In genomic region chr21:38448619-38449186, GRCh38 we compare ENCODE assay signal across 15 cellular contexts. TPM values are rescaled to one million over a fixed set of nuclear protein-coding genes. Genes with fewer than 3 reads are reported as not detected.
DNase-seq lines count a peak whose midpoint lies in the region; TF ChIP-seq lines count a peak whose summit lies in the region.
"Had no signal": no experiment of that assay in that cellular context is flagged by ENCODE, and none has a peak within 500 bp of the region (broad histone marks: within the 10 kb centered on the region; RNA-seq: fewer than 3 reads in every experiment).

No MANE protein-coding gene starts in this region.

- H3K4me1 ChIP-seq in H9 (ENCODE audit: insufficient read depth, low read length): no peaks in the 10 kb centered on the region
- no peaks in the 10 kb centered on the region for H3K4me1 ChIP-seq in iPS DF 6.9 (ENCODE audit: control insufficient read depth, insufficient read depth, low read length)
- no peaks in the 10 kb centered on the region for H3K4me1 ChIP-seq in HAP-1
- H3K4me1 ChIP-seq: right lobe of liver had no signal

- no peak overlapping the region for H4K91ac ChIP-seq in H9 (ENCODE audit: insufficient read length, low read depth, low read length)

- H3K4ac ChIP-seq in H9 (ENCODE audit: low read depth, low read length): no peak overlapping the region

- H3K9me3 ChIP-seq in H9 (ENCODE audit: control insufficient read depth, low read depth, low read length): no peaks in the 10 kb centered on the region
- H3K9me3 ChIP-seq in iPS DF 6.9 (ENCODE audit: control insufficient read depth, insufficient read depth, low read length): no peaks in the 10 kb centered on the region
- no peaks in the 10 kb centered on the region for H3K9me3 ChIP-seq in HAP-1
- H3K9me3 ChIP-seq: MG63, right lobe of liver had no signal

- no peaks in the 10 kb centered on the region for H3K79me1 ChIP-seq in H9 (ENCODE audit: insufficient read depth, low read depth, low read length, poor library complexity, severe bottlenecking)

- H3K27ac ChIP-seq in H9 (ENCODE audit: insufficient read length, low read depth, low read length) (no peak overlapping the region), VCaP (peak overlapping the region; percentile 10; the same call in 1 of the 2 replicates), iPS DF 6.9 (ENCODE audit: low read length) (no peak overlapping the region)
- H3K27ac ChIP-seq: right lobe of liver had no signal

- no CpG with 5 or more reads among the region's 5 CpGs for WGBS in H9 (ENCODE audit: extremely low coverage, insufficient read length, low lambda C conversion rate)
- no CpG with 5 or more reads among the region's 5 CpGs for WGBS in iPS DF 6.9 (ENCODE audit: insufficient coverage, insufficient read length)

- H3K36me3 ChIP-seq in iPS DF 6.9 (ENCODE audit: control insufficient read depth, insufficient read depth, low read length) (no peaks in the 10 kb centered on the region), HAP-1 (replicated peaks) (no peaks in the 10 kb centered on the region)
- H3K36me3 ChIP-seq: MG63, right lobe of liver had no signal

- H3K56ac ChIP-seq in H9 (ENCODE audit: insufficient read length, low read depth, low read length): no peak overlapping the region

- H2BK15ac ChIP-seq in H9 (ENCODE audit: low read depth, low read length): no peak overlapping the region

- no peak overlapping the region for H2BK5ac ChIP-seq in H9 (ENCODE audit: insufficient read length, low read length)

- H3K4me3 ChIP-seq in iPS DF 6.9 (ENCODE audit: low read length): no peak overlapping the region
- no peak overlapping the region for H3K4me3 ChIP-seq in HAP-1
- H3K4me3 ChIP-seq: MG63, right lobe of liver had no signal

- peaks cover 11 to 14% of the 10 kb centered on the region in 2 experiments for H3K4me1 Mint-ChIP-seq in H9
- H3K4me1 Mint-ChIP-seq: activated naive CD8-positive, alpha-beta T cell treated with anti-CD3 and anti-CD28 coated beads, Interleukin-2, amount 10 ng/mL, durations not matched to agents 7 days and 5 days; stimulated activated naive B cell treated with anti-CD40 and anti-IgM and Interleukin-4, amounts not matched to agents 10 μg/mL and 1 μg/mL and 100 μg/mL, for 72 hours had no signal

- 0 out of 5 replicates have a peak overlapping the region, but pooled peaks of 1 of the 2 experiments have one; percentile 36 for H3K4me3 Mint-ChIP-seq in H9
- H3K4me3 Mint-ChIP-seq: activated naive CD8-positive, alpha-beta T cell treated with anti-CD3 and anti-CD28 coated beads, Interleukin-2, amount 10 ng/mL, durations not matched to agents 7 days and 5 days; stimulated activated naive B cell treated with anti-CD40 and anti-IgM and Interleukin-4, amounts not matched to agents 10 μg/mL and 1 μg/mL and 100 μg/mL, for 72 hours had no signal

- 0 out of 7 replicates have a peak overlapping the region, but pooled peaks of 1 of the 3 experiments have one; percentile 69 for H3K27ac Mint-ChIP-seq in H9
- H3K27ac Mint-ChIP-seq: activated naive CD8-positive, alpha-beta T cell treated with anti-CD3 and anti-CD28 coated beads, Interleukin-2, amount 10 ng/mL, durations not matched to agents 7 days and 5 days; stimulated activated naive B cell treated with anti-CD40 and anti-IgM and Interleukin-4, amounts not matched to agents 10 μg/mL and 1 μg/mL and 100 μg/mL, for 72 hours had no signal

- no peak overlapping the region for H3T11ph ChIP-seq in H9 (ENCODE audit: low read length)

- no peaks in the 10 kb centered on the region for H4K20me1 ChIP-seq in H9 (ENCODE audit: control insufficient read depth, insufficient read depth, insufficient read length)

- H3K9me3 Mint-ChIP-seq in H9: no peaks in the 10 kb centered on the region; a peak in 2 of 5 replicates
- H3K9me3 Mint-ChIP-seq: activated naive CD8-positive, alpha-beta T cell treated with anti-CD3 and anti-CD28 coated beads, Interleukin-2, amount 10 ng/mL, durations not matched to agents 7 days and 5 days; stimulated activated naive B cell treated with anti-CD40 and anti-IgM and Interleukin-4, amounts not matched to agents 10 μg/mL and 1 μg/mL and 100 μg/mL, for 72 hours had no signal

- no peak overlapping the region for H3K18ac ChIP-seq in H9 (ENCODE audit: insufficient read length, low read depth, low read length)

- H3K27me3 Mint-ChIP-seq in H9 (ENCODE audit: low read depth): peaks cover 98% of the 10 kb centered on the region
- H3K27me3 Mint-ChIP-seq: stimulated activated naive B cell treated with anti-CD40 and anti-IgM and Interleukin-4, amounts not matched to agents 10 μg/mL and 1 μg/mL and 100 μg/mL, for 72 hours had no signal

- H3K23me2 ChIP-seq in H9 (ENCODE audit: insufficient read length, low read depth, low read length, poor library complexity, severe bottlenecking): no peaks in the 10 kb centered on the region

- H3K79me2 ChIP-seq in H9 (ENCODE audit: insufficient read depth, low read length): no peaks in the 10 kb centered on the region

- no peak overlapping the region for H3K14ac ChIP-seq in H9 (ENCODE audit: insufficient read depth, low read length)

- in situ Hi-C loops in HAP-1 (cut with MboI; ENCODE audit: low sequenced_read_pairs): no loop called here

- no peak overlapping the region for H3K23ac ChIP-seq in H9 (ENCODE audit: insufficient read length, low read depth, low read length)

- no peak overlapping the region for H2BK20ac ChIP-seq in H9 (ENCODE audit: low read depth, low read length, poor library complexity, severe bottlenecking)

- no peak for TF ChIP-seq CTCF in H9 (conservative IDR thresholded peaks at IDR 0.05)
- TF ChIP-seq CTCF in VCaP (conservative IDR thresholded peaks at IDR 0.05): no peak

- H3K4me2 ChIP-seq in H9 (ENCODE audit: insufficient read depth, insufficient read length, low read length): no peak overlapping the region

- no peak overlapping the region for H2BK120ac ChIP-seq in H9 (ENCODE audit: low read depth, low read length, poor library complexity, severe bottlenecking)

- no peak overlapping the region for H2AK5ac ChIP-seq in H9 (ENCODE audit: insufficient read length, low read length)

- H2BK12ac ChIP-seq in H9 (ENCODE audit: insufficient read length, low read depth, low read length): no peak overlapping the region

- H2AFZ ChIP-seq in H9 (ENCODE audit: low read length): no peak overlapping the region

- peak; percentile 22 for DNase-seq in AG08395 (ENCODE audit: low spot score)
- peak; percentile 62 for DNase-seq in H9
- peak; percentile 18 for DNase-seq in iPS DF 6.9 (ENCODE audit: low read depth, low spot score)
- no peak for DNase-seq in activated CD8-positive, alpha-beta memory T cell treated with anti-CD3 and anti-CD28 coated beads, Interleukin-2, amount 50 U/mL, for 4 hours
- DNase-seq in RKO (ENCODE audit: low spot score): no peak
- no peak for DNase-seq in HAP-1 (ENCODE audit: low spot score in 2 of 2)
- no peak for DNase-seq in kidney tubule cell (ENCODE audit: low spot score)
- DNase-seq: activated CD8-positive, alpha-beta memory T cell treated with anti-CD3 and anti-CD28 coated beads, Interleukin-2, amount 50 U/mL, for 48 hours; activated naive CD8-positive, alpha-beta T cell treated with anti-CD3 and anti-CD28 coated beads, Interleukin-2, amount 10 ng/mL, durations not matched to agents 7 days and 5 days; MG63; right lobe of liver; SIG-M5; stimulated activated CD4-positive, alpha-beta T cell treated with anti-CD3 and anti-CD28 coated beads, Interleukin-4, amount 100 ng/mL, for 4 hours; stimulated activated naive B cell treated with anti-CD40 and anti-IgM and Interleukin-4, amounts not matched to agents 10 μg/mL and 1 μg/mL and 100 μg/mL, for 72 hours had no signal

- no peak overlapping the region for H4K5ac ChIP-seq in H9 (ENCODE audit: insufficient read length, low read depth, low read length)

- H3K27me3 ChIP-seq in H9 (ENCODE audit: insufficient read depth, low read length) (peaks cover 7% of the 10 kb centered on the region; the same call in 1 of the 2 replicates), iPS DF 6.9 (ENCODE audit: control insufficient read depth, insufficient read depth, low read length) (peaks cover 9% of the 10 kb centered on the region; the same call in 1 of the 2 replicates), HAP-1 (ENCODE audit: low read depth) (no peaks in the 10 kb centered on the region)
- H3K27me3 ChIP-seq: MG63, right lobe of liver had no signal

- no peaks in the 10 kb centered on the region for H3K36me3 Mint-ChIP-seq in H9 (ENCODE audit: insufficient read depth in 1 of 3, low read depth in 3 of 3)
- H3K36me3 Mint-ChIP-seq: activated naive CD8-positive, alpha-beta T cell treated with anti-CD3 and anti-CD28 coated beads, Interleukin-2, amount 10 ng/mL, durations not matched to agents 7 days and 5 days; stimulated activated naive B cell treated with anti-CD40 and anti-IgM and Interleukin-4, amounts not matched to agents 10 μg/mL and 1 μg/mL and 100 μg/mL, for 72 hours had no signal

- no peak overlapping the region for H4K8ac ChIP-seq in H9 (replicated peaks; ENCODE audit: insufficient read length, low read depth, low read length)

- H3K9ac ChIP-seq in H9 (ENCODE audit: extremely low read depth, insufficient read length, low read length): no peak overlapping the region

RNA-seq across cellular contexts. Expression of gene ERG, which starts 49.6 kb away (rescaled TPM):
- total RNA-seq in H9 (2021): 0.11 and 0.18 TPM in 2 replicates
- total RNA-seq: activated naive CD8-positive, alpha-beta T cell treated with anti-CD3 and anti-CD28 coated beads, Interleukin-2, amount 10 ng/mL, durations not matched to agents 7 days and 5 days had no signal

Comparison
In these comparisons a context has a peak if more than half of its experiments do, and no peak if none do; other contexts are left out.
1. DNase-seq: peak in AG08395 (single experiment), H9 (single experiment) and iPS DF 6.9 (single experiment); none in activated CD8-positive, alpha-beta memory T cell treated with anti-CD3 and anti-CD28 coated beads, Interleukin-2, amount 50 U/mL, for 4 hours (single experiment), RKO (single experiment), HAP-1 (0 of 2) and kidney tubule cell (single experiment).